In the genomic region with DNA sequence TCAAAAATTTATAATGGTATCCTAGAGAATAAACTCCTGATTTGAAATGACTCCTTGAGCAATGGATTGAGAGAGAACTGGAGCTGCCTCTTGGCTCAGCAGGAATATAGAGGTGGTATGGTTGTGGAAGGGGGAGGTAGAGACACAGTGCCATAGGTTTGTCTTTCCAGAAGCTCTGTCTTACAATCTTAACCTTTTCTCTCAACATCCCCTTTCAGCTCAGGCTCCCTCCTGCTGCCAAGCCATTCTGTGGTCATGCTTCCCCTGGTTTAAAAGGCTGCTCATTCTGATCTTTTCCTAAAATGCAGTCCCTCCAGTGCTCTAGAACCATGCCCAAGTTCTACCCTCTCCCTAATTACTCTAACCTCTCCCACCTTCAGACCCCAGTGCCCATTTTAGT, we compare ENCODE assay signal across 22 cellular contexts.
DNase-seq lines count a peak whose midpoint lies in the region; ATAC-seq and TF ChIP-seq lines count a peak whose summit lies in the region.
"Had no signal": no experiment of that assay in that cellular context is flagged by ENCODE, and none has a peak within 500 bp of the region (broad histone marks: within the 10 kb centered on the region; RNA-seq: fewer than 3 reads in every experiment).

No MANE protein-coding gene starts in this region.

- no peaks in the 10 kb centered on the region for H3K9me2 ChIP-seq in GM23338 (ENCODE audit: insufficient read depth)

- H2AFZ ChIP-seq in GM23338 (no peak overlapping the region), osteoblast (ENCODE audit: low read length) (peak overlapping the region; percentile 7), smooth muscle cell (ENCODE audit: low read depth) (peak overlapping the region; percentile 24)

- H3K4me3 ChIP-seq in GM23338 (no peak overlapping the region), osteoblast (ENCODE audit: insufficient read depth, low read length) (no peak overlapping the region), smooth muscle cell (no peak overlapping the region)
- H3K4me3 ChIP-seq: A549; BLaER1 treated with 17β-estradiol and CSF1 and Interleukin-3, amounts not matched to agents 10 nM and 100 nM; GM12878 had no signal

- H3K4me3 Mint-ChIP-seq in GM23338 (no peak overlapping the region), WTC11 (no peak overlapping the region)
- H3K4me3 Mint-ChIP-seq in activated T-helper 17 cell treated with anti-CD3 and anti-CD28 coated beads, Interleukin-2, amount 50 U/mL, for 72 hours: no peak overlapping the region
- H3K4me3 Mint-ChIP-seq: CD14-positive monocyte; CD4-positive, alpha-beta T cell; CD8-positive, alpha-beta memory T cell had no signal

- H3K79me2 ChIP-seq in GM23338 (replicated peaks; ENCODE audit: insufficient read depth) (no peaks in the 10 kb centered on the region), osteoblast (ENCODE audit: insufficient read depth, low read length) (no peaks in the 10 kb centered on the region), smooth muscle cell (ENCODE audit: low read depth) (no peaks in the 10 kb centered on the region)

- no peaks in the 10 kb centered on the region for H3K9me3 Mint-ChIP-seq in GM23338
- peaks cover 3% of the 10 kb centered on the region; the same call in 1 of the 2 replicates for H3K9me3 Mint-ChIP-seq in WTC11
- H3K9me3 Mint-ChIP-seq in activated T-helper 17 cell treated with anti-CD3 and anti-CD28 coated beads, Interleukin-2, amount 50 U/mL, for 72 hours: no peaks in the 10 kb centered on the region
- H3K9me3 Mint-ChIP-seq: CD4-positive, alpha-beta T cell had no signal

- no peaks in the 10 kb centered on the region for H3F3A ChIP-seq in GM23338 (replicated peaks; ENCODE audit: low read depth)
- H3F3A ChIP-seq in smooth muscle cell (ENCODE audit: low read depth): no peaks in the 10 kb centered on the region

- H3K9ac ChIP-seq in smooth muscle cell (ENCODE audit: low read depth): no peak overlapping the region
- H3K9ac ChIP-seq: BLaER1 treated with 17β-estradiol and CSF1 and Interleukin-3, amounts not matched to agents 10 nM and 100 nM had no signal

- peak; percentile 27 for DNase-seq in GM23338 (ENCODE audit: low spot score)
- DNase-seq in WTC11 (ENCODE audit: low spot score): no peak
- DNase-seq in osteoblast (ENCODE audit: insufficient read length, low spot score, missing footprints): no peak
- no peak for DNase-seq in smooth muscle cell (lab: John Stamatoyannopoulos, UW; ENCODE audit: unreplicated experiment)
- DNase-seq in kidney tubule cell (ENCODE audit: low spot score): no peak
- no peak for DNase-seq in cerebellum (ENCODE audit: low spot score)
- DNase-seq: 8988T; ACHN; AML-193; BE2C; CD4-positive, alpha-beta T cell; CD8-positive, alpha-beta memory T cell; DMS 273 treated with DMSO at 0.1 percent for 48 hours; DMS79; GDM1; GOT3; HCEC 1CT had no signal

- no peaks in the 10 kb centered on the region for H3K4me1 ChIP-seq in GM23338 (ENCODE audit: insufficient read depth)
- H3K4me1 ChIP-seq in osteoblast (ENCODE audit: insufficient read depth, low read length): peaks cover 6% of the 10 kb centered on the region
- no peaks in the 10 kb centered on the region for H3K4me1 ChIP-seq in smooth muscle cell (ENCODE audit: low read depth)
- H3K4me1 ChIP-seq: A549; BLaER1 treated with 17β-estradiol and CSF1 and Interleukin-3, amounts not matched to agents 10 nM and 100 nM had no signal

- H3K36me3 ChIP-seq in GM23338 (ENCODE audit: insufficient read depth) (no peaks in the 10 kb centered on the region), osteoblast (ENCODE audit: insufficient read depth, low read length) (no peaks in the 10 kb centered on the region), smooth muscle cell (ENCODE audit: low read depth) (no peaks in the 10 kb centered on the region)
- H3K36me3 ChIP-seq: BE2C; BLaER1 treated with 17β-estradiol and CSF1 and Interleukin-3, amounts not matched to agents 10 nM and 100 nM had no signal

- H3K27me3 ChIP-seq in GM23338 (ENCODE audit: insufficient read depth): no peaks in the 10 kb centered on the region
- no peaks in the 10 kb centered on the region for H3K27me3 ChIP-seq in osteoblast (ENCODE audit: insufficient read depth, low read length)
- H3K27me3 ChIP-seq in smooth muscle cell (ENCODE audit: low read depth): no peaks in the 10 kb centered on the region
- H3K27me3 ChIP-seq: BE2C; BLaER1 treated with 17β-estradiol and CSF1 and Interleukin-3, amounts not matched to agents 10 nM and 100 nM had no signal

- TF ChIP-seq CTCF in GM23338 (conservative IDR thresholded peaks at IDR 0.05; ENCODE audit: low read depth in 2 of 2) (no peak), WTC11 (IDR thresholded peaks at IDR 0.05) (no peak), osteoblast (IDR thresholded peaks at IDR 0.05; ENCODE audit: extremely low read depth, low read depth, low read length) (no peak), smooth muscle cell (IDR thresholded peaks at IDR 0.05; ENCODE audit: borderline replicate concordance, insufficient read depth, poor library complexity, severe bottlenecking) (no peak)

- H4K20me1 ChIP-seq in GM23338 (replicated peaks; ENCODE audit: insufficient read depth): no peaks in the 10 kb centered on the region
- no peaks in the 10 kb centered on the region for H4K20me1 ChIP-seq in osteoblast (ENCODE audit: insufficient read depth, low read length)
- H4K20me1 ChIP-seq in smooth muscle cell (ENCODE audit: low read depth): no peaks in the 10 kb centered on the region
- H4K20me1 ChIP-seq: BLaER1 treated with 17β-estradiol and CSF1 and Interleukin-3, amounts not matched to agents 10 nM and 100 nM had no signal

- H3K27ac ChIP-seq in GM23338 (ENCODE audit: low read depth): no peak overlapping the region
- H3K27ac ChIP-seq in osteoblast (ENCODE audit: low read depth, low read length): no peak overlapping the region
- H3K27ac ChIP-seq in smooth muscle cell (ENCODE audit: low read depth): no peak overlapping the region
- H3K27ac ChIP-seq: A549; BLaER1 treated with 17β-estradiol and CSF1 and Interleukin-3, amounts not matched to agents 10 nM and 100 nM had no signal

- ATAC-seq in GM23338 (peak; percentile 66), WTC11 (peak; percentile 77)
- no peak for ATAC-seq in activated T-helper 17 cell treated with anti-CD3 and anti-CD28 coated beads, Interleukin-2, amount 50 U/mL, for 72 hours (replicated peaks)
- ATAC-seq: A549, GM12878 had no signal

- H3K27me3 Mint-ChIP-seq in GM23338 (ENCODE audit: insufficient read depth, low read depth, poor library complexity): peaks cover 2% of the 10 kb centered on the region
- H3K27me3 Mint-ChIP-seq in WTC11 (ENCODE audit: low read depth): no peaks in the 10 kb centered on the region
- H3K27me3 Mint-ChIP-seq in activated T-helper 17 cell treated with anti-CD3 and anti-CD28 coated beads, Interleukin-2, amount 50 U/mL, for 72 hours: no peaks in the 10 kb centered on the region
- H3K27me3 Mint-ChIP-seq: CD4-positive, alpha-beta T cell had no signal

- H3K27ac Mint-ChIP-seq in GM23338: no peak overlapping the region
- H3K27ac Mint-ChIP-seq in WTC11: no peak overlapping the region
- no peak overlapping the region for H3K27ac Mint-ChIP-seq in activated T-helper 17 cell treated with anti-CD3 and anti-CD28 coated beads, Interleukin-2, amount 50 U/mL, for 72 hours
- H3K27ac Mint-ChIP-seq: CD14-positive monocyte; CD4-positive, alpha-beta T cell; CD8-positive, alpha-beta memory T cell had no signal

- POLR2A ChIA-PET in WTC11 (lab: Charles Lee): no interaction called here

- H3K4me1 Mint-ChIP-seq in GM23338: peaks cover 13% of the 10 kb centered on the region
- H3K4me1 Mint-ChIP-seq in WTC11: peaks cover 17% of the 10 kb centered on the region
- no peaks in the 10 kb centered on the region for H3K4me1 Mint-ChIP-seq in activated T-helper 17 cell treated with anti-CD3 and anti-CD28 coated beads, Interleukin-2, amount 50 U/mL, for 72 hours
- H3K4me1 Mint-ChIP-seq: CD14-positive monocyte; CD8-positive, alpha-beta memory T cell had no signal

- H3K4me2 ChIP-seq in GM23338 (no peak overlapping the region), osteoblast (ENCODE audit: insufficient read depth, low read length) (no peak overlapping the region), smooth muscle cell (no peak overlapping the region)
- H3K4me2 ChIP-seq: A549; BLaER1 treated with 17β-estradiol and CSF1 and Interleukin-3, amounts not matched to agents 10 nM and 100 nM had no signal

- H3K9me3 ChIP-seq in osteoblast (ENCODE audit: low read depth, low read length) (no peaks in the 10 kb centered on the region), smooth muscle cell (replicated peaks; ENCODE audit: low read depth) (no peaks in the 10 kb centered on the region)
- H3K9me3 ChIP-seq: A549; BE2C; BLaER1 treated with 17β-estradiol and CSF1 and Interleukin-3, amounts not matched to agents 10 nM and 100 nM had no signal

- no peaks in the 10 kb centered on the region for H3K36me3 Mint-ChIP-seq in GM23338 (ENCODE audit: low read depth)
- H3K36me3 Mint-ChIP-seq in WTC11: no peaks in the 10 kb centered on the region
- no peaks in the 10 kb centered on the region for H3K36me3 Mint-ChIP-seq in activated T-helper 17 cell treated with anti-CD3 and anti-CD28 coated beads, Interleukin-2, amount 50 U/mL, for 72 hours (ENCODE audit: low read depth)
- H3K36me3 Mint-ChIP-seq: CD14-positive monocyte; CD8-positive, alpha-beta memory T cell had no signal

- CTCF ChIA-PET in WTC11 (lab: Charles Lee): interaction anchor here (0.7 kb wide), 1 partner anchor 540 kb away, joined by 3 read pairs; no protein-coding TSS in a partner anchor

TF ChIP-seq in GM23338, 12 proteins besides CTCF, POLR2A, EP300 and RAD21:
- no peak for TF ChIP-seq EZH2 (IDR thresholded peaks at IDR 0.05; ENCODE audit: low read depth, unreplicated experiment)
- TF ChIP-seq ZNF331 (CRISPR knock-in tag; IDR thresholded peaks at IDR 0.05; ENCODE audit: low read depth): no peak
- TF ChIP-seq NANOG (IDR thresholded peaks at IDR 0.05; ENCODE audit: borderline replicate concordance): no peak
- TF ChIP-seq STAT1 (IDR thresholded peaks at IDR 0.05; ENCODE audit: unreplicated experiment): no peak

TF ChIP-seq in WTC11, 78 proteins besides CTCF, POLR2A, EP300 and RAD21 (continues in another document):
- no peak for TF ChIP-seq NR1H2 (CRISPR knock-in tag; IDR thresholded peaks at IDR 0.05)
